12 cellular contexts compared by ENCODE assay signal in genomic region chr14:73477618-73478266, GRCh38. TPM values are rescaled to one million over a fixed set of nuclear protein-coding genes. Genes with fewer than 3 reads are reported as not detected.
A peak's percentile ranks its signal among the peaks of the same experiment; 100 is the strongest.
DNase-seq lines count a peak whose midpoint lies in the region; ATAC-seq, FAIRE-seq and TF ChIP-seq lines count a peak whose summit lies in the region.
"Had no signal": no experiment of that assay in that cellular context is flagged by ENCODE, and none has a peak within 500 bp of the region (broad histone marks: within the 10 kb centered on the region; RNA-seq: fewer than 3 reads in every experiment).

No MANE protein-coding gene starts in this region.

- H3K9me1 ChIP-seq in keratinocyte (ENCODE audit: control insufficient read depth, extremely low read depth, insufficient read depth, low read length) = no peaks in the 10 kb centered on the region

- H3K4me2 ChIP-seq in keratinocyte (ENCODE audit: control insufficient read depth, extremely low read depth, insufficient read depth, low read depth, low read length) = peak overlapping the region; percentile 29

- H3K4me3 ChIP-seq in GM06990 (replicated peaks; ENCODE audit: low read depth, low read length) (no peak overlapping the region), keratinocyte (ENCODE audit: control insufficient read depth in 2 of 3, extremely low read depth in 1 of 3, insufficient read depth in 2 of 3, low read depth in 1 of 3, low read length in 3 of 3) (no peak overlapping the region)
- H3K4me3 ChIP-seq: uterus had no signal

- peak; percentile 41 for FAIRE-seq in keratinocyte (lab: Jason Lieb, UNC)

- DNase-seq in GM06990 (ENCODE audit: extremely low read depth, insufficient read length) = peak; percentile 65
- peak; percentile 75 for DNase-seq in MV-4-11 (lab: John Stamatoyannopoulos, UW)
- DNase-seq in keratinocyte (ENCODE audit: low read depth, low spot score) = no peak
- DNase-seq in activated T-cell treated with anti-CD3 and anti-CD28 coated beads for 4 hours = no peak
- no peak for DNase-seq in NCI-H1417 treated with DMSO at 0.1 percent for 48 hours (lab: John Stamatoyannopoulos, UW)
- no peak for DNase-seq in SW 1271 (lab: John Stamatoyannopoulos, UW)
- DNase-seq in cerebellar cortex (ENCODE audit: low spot score) = no peak
- DNase-seq: activated CD4-positive, alpha-beta T cell treated with anti-CD3 and anti-CD28 coated beads, Interleukin-2, amount 50 U/mL, for 48 hours; NCI-H1092; uterus had no signal

- peak; percentile 62 for ATAC-seq in GM21367 (IDR thresholded peaks at IDR 0.05; ENCODE audit: unreplicated experiment)
- ATAC-seq: natural killer cell treated with Interleukin-12 subunit alpha and Interleukin-12 subunit beta and Interleukin-15 and Interleukin-18, amount 100 ng/mL, for 72 hours had no signal

- no peak overlapping the region for H2AFZ ChIP-seq in keratinocyte (ENCODE audit: control insufficient read depth, low read length)

- dilution Hi-C loops in keratinocyte (cut with MboI; ENCODE audit: extremely low pct_ligation_motif_present, low sequenced_read_pairs) = no loop called here

- H3K4me1 ChIP-seq in keratinocyte (ENCODE audit: control insufficient read depth, extremely low read depth, insufficient read depth, low read length) = peaks cover 17% of the 10 kb centered on the region
- H3K4me1 ChIP-seq: uterus had no signal

- TF ChIP-seq CTCF in GM06990 (IDR thresholded peaks at IDR 0.05; ENCODE audit: insufficient read depth, low read length, poor library complexity, severe bottlenecking) (no peak), keratinocyte (optimal IDR thresholded peaks at IDR 0.05 in 1 of 3, IDR thresholded peaks at IDR 0.05 in 1 of 3, conservative IDR thresholded peaks at IDR 0.05 in 1 of 3; ENCODE audit: extremely low read depth in 1 of 3, insufficient read depth in 2 of 3, low read length in 3 of 3) (no peak)

- H3K36me3 ChIP-seq in GM06990 (ENCODE audit: control insufficient read depth, insufficient read depth, low read length) = no peaks in the 10 kb centered on the region
- H3K36me3 ChIP-seq in keratinocyte (ENCODE audit: control insufficient read depth in 2 of 2, extremely low read depth in 1 of 2, insufficient read depth in 2 of 2, low read length in 2 of 2) = no peaks in the 10 kb centered on the region
- H3K36me3 ChIP-seq: uterus had no signal

- H3K27me3 ChIP-seq in GM06990 (replicated peaks; ENCODE audit: control insufficient read depth, insufficient read depth, low read length) (no peaks in the 10 kb centered on the region), keratinocyte (ENCODE audit: control insufficient read depth, extremely low read depth, insufficient read depth, low read length) (no peaks in the 10 kb centered on the region)
- H3K27me3 ChIP-seq: uterus had no signal

- H3K79me2 ChIP-seq in keratinocyte (ENCODE audit: control insufficient read depth, insufficient read depth, low read length) = no peaks in the 10 kb centered on the region

- no peaks in the 10 kb centered on the region for H3K9me3 ChIP-seq in keratinocyte (ENCODE audit: control insufficient read depth, low read depth, low read length)
- H3K9me3 ChIP-seq: uterus had no signal

- H4K20me1 ChIP-seq in keratinocyte (ENCODE audit: control insufficient read depth, extremely low read depth, insufficient read depth, low read length) = no peaks in the 10 kb centered on the region

- no peak overlapping the region for H3K9ac ChIP-seq in keratinocyte (ENCODE audit: control insufficient read depth, extremely low read depth, insufficient read depth, low read length)

- H3K27ac ChIP-seq in keratinocyte (ENCODE audit: control insufficient read depth, insufficient read depth, low read length) = peak overlapping the region; percentile 29
- H3K27ac ChIP-seq: uterus had no signal

RNA-seq across cellular contexts. Expression of gene RIOX1, which starts 13.0 kb away (rescaled TPM):
- polyA plus RNA-seq in keratinocyte = 7.7 to 12.5 TPM (median 9.2 TPM) in 3 replicates
- polyA plus RNA-seq in keratinocyte (2011; ENCODE audit: low read depth) = 0.46 TPM
- 5.6 and 7.2 TPM in 2 replicates for polyA plus RNA-seq in keratinocyte (2011; cell fraction: cytosol; rRNA removed)
- polyA plus RNA-seq in keratinocyte (2011; cell fraction: nucleus; rRNA removed) = 6.7 and 8.9 TPM in 2 replicates
- polyA plus RNA-seq in keratinocyte (2012; ENCODE audit: low replicate concordance) = 4.7 and 14.0 TPM in 2 replicates
- 9.0 to 13.8 TPM (median 12.2 TPM) in 3 replicates for polyA minus RNA-seq in keratinocyte
- 18.0 TPM for polyA minus RNA-seq in keratinocyte (2011; cell fraction: cytosol; rRNA and poly(A)+ RNA removed)
- polyA minus RNA-seq in keratinocyte (2011; cell fraction: nucleus; rRNA and poly(A)+ RNA removed) = 11.9 and 12.7 TPM in 2 replicates

RNA-seq across cellular contexts. Expression of gene NUMB, which starts 19.4 kb away (rescaled TPM):
- 108 to 122 TPM (median 110 TPM) in 3 replicates for polyA plus RNA-seq in keratinocyte
- polyA plus RNA-seq in keratinocyte (2011; ENCODE audit: low read depth) = 94.0 TPM
- 113 and 151 TPM in 2 replicates for polyA plus RNA-seq in keratinocyte (2011; cell fraction: cytosol; rRNA removed)
- 211 and 247 TPM in 2 replicates for polyA plus RNA-seq in keratinocyte (2011; cell fraction: nucleus; rRNA removed)
- 49.6 and 60.8 TPM in 2 replicates for polyA plus RNA-seq in keratinocyte (2012; ENCODE audit: low replicate concordance)
- polyA minus RNA-seq in keratinocyte = 173 to 196 TPM (median 180 TPM) in 3 replicates
- 86.5 TPM for polyA minus RNA-seq in keratinocyte (2011; cell fraction: cytosol; rRNA and poly(A)+ RNA removed)
- polyA minus RNA-seq in keratinocyte (2011; cell fraction: nucleus; rRNA and poly(A)+ RNA removed) = 117 and 194 TPM in 2 replicates

RNA-seq across cellular contexts. Expression of gene ACOT1, which starts 59.2 kb away (rescaled TPM):
- 5.4 to 8.7 TPM (median 6.1 TPM) in 3 replicates for polyA plus RNA-seq in keratinocyte
- 0.71 TPM for polyA plus RNA-seq in keratinocyte (2011; ENCODE audit: low read depth)
- 4.5 and 6.1 TPM in 2 replicates for polyA plus RNA-seq in keratinocyte (2011; cell fraction: cytosol; rRNA removed)
- 7.7 and 8.9 TPM in 2 replicates for polyA plus RNA-seq in keratinocyte (2011; cell fraction: nucleus; rRNA removed)
- polyA plus RNA-seq in keratinocyte (2012; ENCODE audit: low replicate concordance) = 2.2 and 5.7 TPM in 2 replicates
- 1.9 to 3.9 TPM (median 2.6 TPM) in 3 replicates for polyA minus RNA-seq in keratinocyte
- 5.6 TPM for polyA minus RNA-seq in keratinocyte (2011; cell fraction: cytosol; rRNA and poly(A)+ RNA removed)
- polyA minus RNA-seq in keratinocyte (2011; cell fraction: nucleus; rRNA and poly(A)+ RNA removed) = 3.1 and 4.6 TPM in 2 replicates

Comparison
In these comparisons a context has a peak if more than half of its experiments do, and no peak if none do; other contexts are left out.
1. DNase-seq: peak in GM06990 (single experiment) and MV-4-11 (single experiment); none in keratinocyte (single experiment), activated T-cell treated with anti-CD3 and anti-CD28 coated beads for 4 hours (single experiment), NCI-H1417 treated with DMSO at 0.1 percent for 48 hours (single experiment), SW 1271 (0 of 2) and cerebellar cortex (single experiment).